Comparison of ENCODE assay signal across 12 cellular contexts in genomic region chr10:18653112-18653511, GRCh38.
"Had no signal": no experiment of that assay in that cellular context is flagged by ENCODE, and none has a peak within 500 bp of the region (broad histone marks: within the 10 kb centered on the region; RNA-seq: fewer than 3 reads in every experiment).

No MANE protein-coding gene starts in this region.

- H3K9me3 ChIP-seq: body of pancreas, gastroesophageal sphincter, pancreas, transverse colon had no signal

- H3K27ac ChIP-seq: body of pancreas, gastroesophageal sphincter, pancreas, transverse colon had no signal

- H3K36me3 ChIP-seq: transverse colon had no signal

- H3K4me3 ChIP-seq: body of pancreas, gastroesophageal sphincter, pancreas, transverse colon had no signal

- DNase-seq: activated CD4-positive, alpha-beta T cell treated with anti-CD3 and anti-CD28 coated beads for 1 hour; activated CD8-positive, alpha-beta memory T cell treated with anti-CD3 and anti-CD28 coated beads for 24 hours; activated naive CD4-positive, alpha-beta T cell treated with anti-CD3 and anti-CD28 coated beads, Interleukin-2, amount 50 U/mL, for 16 hours; amniotic stem cell; body of pancreas; dermis blood vessel endothelial cell; left ventricle myocardium superior; midbrain; pancreas; T1000; transverse colon had no signal

- ATAC-seq: body of pancreas, gastroesophageal sphincter, left ventricle myocardium superior, pancreas had no signal

- H3K27me3 ChIP-seq: body of pancreas, gastroesophageal sphincter, pancreas, transverse colon had no signal

- FAIRE-seq: pancreas had no signal
